ENCODE assay signal across 1 cellular context in genomic region chr13:51326782-51327181, GRCh38.
TF ChIP-seq lines count a peak whose summit lies in the region.

No MANE protein-coding gene starts in this region.

TF ChIP-seq in HEK293, 187 proteins besides CTCF, POLR2A, EP300 and RAD21 (continued from another document):
- TF ChIP-seq TSHZ1 (tag by site-specific recombination; IDR thresholded peaks at IDR 0.05; ENCODE audit: borderline replicate concordance) = no peak
- peak; percentile 84 for TF ChIP-seq ZBTB21 (tag by site-specific recombination; IDR thresholded peaks at IDR 0.05)
- TF ChIP-seq ZNF133 (tag by site-specific recombination; IDR thresholded peaks at IDR 0.05) = no peak
- no peak for TF ChIP-seq SALL2 (tag by site-specific recombination; IDR thresholded peaks at IDR 0.05; ENCODE audit: borderline replicate concordance)
- no peak for TF ChIP-seq ZNF26 (tag by site-specific recombination; IDR thresholded peaks at IDR 0.05)
- TF ChIP-seq ZNF600 (tag by site-specific recombination; IDR thresholded peaks at IDR 0.05) = 0 out of 2 replicates have a peak, but pooled peaks have one; percentile 15
- no peak for TF ChIP-seq PRDM4 (tag by site-specific recombination; IDR thresholded peaks at IDR 0.05)
- TF ChIP-seq ZNF610 (tag by site-specific recombination; IDR thresholded peaks at IDR 0.05; ENCODE audit: borderline replicate concordance) = no peak
- TF ChIP-seq ZNF585B (tag by site-specific recombination; IDR thresholded peaks at IDR 0.05) = no peak
- TF ChIP-seq ZNF19 (tag by site-specific recombination; IDR thresholded peaks at IDR 0.05; ENCODE audit: low read depth) = no peak
- no peak for TF ChIP-seq ZNF248 (tag by site-specific recombination; IDR thresholded peaks at IDR 0.05)
- TF ChIP-seq ZNF548 (tag by site-specific recombination; IDR thresholded peaks at IDR 0.05) = no peak
- peak; percentile 61 for TF ChIP-seq ATF2 (tag by site-specific recombination; IDR thresholded peaks at IDR 0.05; ENCODE audit: low read depth)
